1 cellular context compared by ENCODE assay signal in the genomic region with DNA sequence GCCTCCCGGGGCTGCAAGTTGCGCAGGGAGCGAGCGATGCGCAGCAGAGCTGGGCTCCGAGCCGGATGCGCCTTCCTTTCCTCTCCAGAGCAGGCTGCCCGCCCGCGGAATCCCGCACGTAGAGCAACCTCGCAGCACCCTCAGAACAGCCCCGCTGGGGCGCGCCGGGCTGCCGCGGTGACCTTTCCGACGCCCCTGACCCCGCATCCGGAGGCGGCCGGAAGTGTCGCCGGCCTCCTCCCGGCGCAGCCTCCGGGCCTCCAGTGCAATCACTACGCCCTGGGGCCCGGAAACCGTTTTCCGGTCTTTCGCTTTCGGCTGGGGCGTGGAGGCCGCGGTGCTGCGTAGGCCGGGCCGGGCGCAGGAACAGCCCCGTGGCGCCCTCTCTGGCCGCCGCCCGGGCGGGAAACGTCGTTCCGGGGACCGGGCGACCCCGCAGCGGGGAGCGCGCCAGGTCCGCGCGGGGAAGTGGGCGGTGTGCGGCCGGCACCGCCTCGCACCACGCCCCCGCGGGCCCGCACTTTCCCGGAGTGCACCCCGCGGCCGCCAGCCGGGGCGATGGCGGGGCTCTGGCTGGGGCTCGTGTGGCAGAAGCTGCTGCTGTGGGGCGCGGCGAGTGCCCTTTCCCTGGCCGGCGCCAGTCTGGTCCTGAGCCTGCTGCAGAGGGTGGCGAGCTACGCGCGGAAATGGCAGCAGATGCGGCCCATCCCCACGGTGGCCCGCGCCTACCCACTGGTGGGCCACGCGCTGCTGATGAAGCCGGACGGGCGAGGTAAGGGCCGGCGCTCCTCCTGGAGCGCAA.
TF ChIP-seq lines count a peak whose summit lies in the region.

A gene (plus strand): TSS at position 302 of the 802 bp plus-strand sequence. CDS start 257 bp downstream, at position 559.

TF ChIP-seq in HepG2, 621 proteins besides CTCF, POLR2A, EP300 and RAD21 (continued from another document and continues in another):
- TF ChIP-seq ZZZ3 (CRISPR knock-in tag; IDR thresholded peaks at IDR 0.05; ENCODE audit: borderline replicate concordance) (no peak; the same call in 1 of the 2 replicates), ZMAT3 (CRISPR knock-in tag; conservative IDR thresholded peaks at IDR 0.05) (no peak; the same call in 1 of the 2 replicates), ARNT2 (CRISPR knock-in tag; IDR thresholded peaks at IDR 0.05; ENCODE audit: low read depth) (peak; percentile 86), ZNF510 (CRISPR knock-in tag; IDR thresholded peaks at IDR 0.05; ENCODE audit: low read depth) (no peak), KDM5A (IDR thresholded peaks at IDR 0.05; ENCODE audit: borderline replicate concordance, low read length) (peak; percentile 46; the same call in 1 of the 2 replicates), AHR (CRISPR knock-in tag; IDR thresholded peaks at IDR 0.05) (no peak), HDAC1 (CRISPR knock-in tag; IDR thresholded peaks at IDR 0.05) (peak; percentile 83), ZNF350 (CRISPR knock-in tag; IDR thresholded peaks at IDR 0.05; ENCODE audit: borderline replicate concordance, low read depth) (0 out of 2 replicates have a peak, but pooled peaks have one; percentile 52), GPN1 (CRISPR knock-in tag; IDR thresholded peaks at IDR 0.05; ENCODE audit: borderline replicate concordance) (no peak), NR3C1 (CRISPR knock-in tag; IDR thresholded peaks at IDR 0.05) (no peak), ZNF772 (CRISPR knock-in tag; IDR thresholded peaks at IDR 0.05) (peak; percentile 86), ARNTL (CRISPR knock-in tag; IDR thresholded peaks at IDR 0.05) (peak; percentile 53; the same call in 1 of the 2 replicates), ZNF788 (CRISPR knock-in tag; IDR thresholded peaks at IDR 0.05; ENCODE audit: borderline replicate concordance) (peak; percentile 86), ZNF136 (CRISPR knock-in tag; IDR thresholded peaks at IDR 0.05; ENCODE audit: low read depth) (0 out of 2 replicates have a peak, but pooled peaks have one; percentile 39), GATA4 (IDR thresholded peaks at IDR 0.05; ENCODE audit: borderline replicate concordance, low read depth) (no peak), ZNF331 (CRISPR knock-in tag; IDR thresholded peaks at IDR 0.05) (peak; percentile 73), PRPF4 (IDR thresholded peaks at IDR 0.05; ENCODE audit: low read depth, low read length, poor library complexity, severe bottlenecking) (no peak), MEF2D (CRISPR knock-in tag; IDR thresholded peaks at IDR 0.05) (no peak; the same call in 1 of the 2 replicates), ZSCAN12 (CRISPR knock-in tag; IDR thresholded peaks at IDR 0.05) (no peak; the same call in 1 of the 2 replicates), MED13 (CRISPR knock-in tag; IDR thresholded peaks at IDR 0.05) (no peak), SRSF9 (IDR thresholded peaks at IDR 0.05; ENCODE audit: borderline replicate concordance, insufficient read depth, low read depth, low read length, poor library complexity, severe bottlenecking) (no peak), NONO (IDR thresholded peaks at IDR 0.05) (no peak), NONO (CRISPR knock-in tag; conservative IDR thresholded peaks at IDR 0.05) (peak; percentile 7; the same call in 1 of the 2 replicates), SP5 (CRISPR knock-in tag; IDR thresholded peaks at IDR 0.05; ENCODE audit: borderline replicate concordance, low read depth) (no peak), MTA1 (CRISPR knock-in tag; IDR thresholded peaks at IDR 0.05; ENCODE audit: borderline replicate concordance) (peak; percentile 33; the same call in 1 of the 2 replicates), HDAC6 (IDR thresholded peaks at IDR 0.05; ENCODE audit: low read depth, low read length) (no peak), ZNF547 (CRISPR knock-in tag; IDR thresholded peaks at IDR 0.05) (no peak), FOXP1 (IDR thresholded peaks at IDR 0.05) (no peak), FOXP1 (CRISPR knock-in tag; IDR thresholded peaks at IDR 0.05) (0 out of 2 replicates have a peak, but pooled peaks have one; percentile 12), AKAP8 (CRISPR knock-in tag; IDR thresholded peaks at IDR 0.05) (no peak), ZBTB38 (CRISPR knock-in tag; IDR thresholded peaks at IDR 0.05) (peak; percentile 12; the same call in 1 of the 2 replicates), ZNF367 (CRISPR knock-in tag; IDR thresholded peaks at IDR 0.05; ENCODE audit: borderline replicate concordance) (no peak), TOPORS (CRISPR knock-in tag; IDR thresholded peaks at IDR 0.05) (0 out of 2 replicates have a peak, but pooled peaks have one; percentile 20), CBX2 (IDR thresholded peaks at IDR 0.05; ENCODE audit: low read depth, low read length) (no peak), CBX2 (CRISPR knock-in tag; IDR thresholded peaks at IDR 0.05; ENCODE audit: low read depth) (peak; percentile 30; the same call in 1 of the 2 replicates), SMYD3 (CRISPR knock-in tag; IDR thresholded peaks at IDR 0.05) (no peak), RARG (CRISPR knock-in tag; IDR thresholded peaks at IDR 0.05; ENCODE audit: low read depth) (0 out of 2 replicates have a peak, but pooled peaks have one; percentile 53), ZNF335 (CRISPR knock-in tag; IDR thresholded peaks at IDR 0.05) (no peak), SMAD3 (CRISPR knock-in tag; IDR thresholded peaks at IDR 0.05) (peak; percentile 17; the same call in 1 of the 2 replicates), ZSCAN20 (CRISPR knock-in tag; IDR thresholded peaks at IDR 0.05; ENCODE audit: borderline replicate concordance) (peak; percentile 74; the same call in 1 of the 2 replicates), ZNF558 (CRISPR knock-in tag; IDR thresholded peaks at IDR 0.05; ENCODE audit: borderline replicate concordance) (peak; percentile 86; the same call in 1 of the 2 replicates), ZNF34 (CRISPR knock-in tag; IDR thresholded peaks at IDR 0.05; ENCODE audit: borderline replicate concordance) (no peak), GTF3A (CRISPR knock-in tag; conservative IDR thresholded peaks at IDR 0.05) (no peak), MAFG (CRISPR knock-in tag; IDR thresholded peaks at IDR 0.05) (no peak), ZFP37 (CRISPR knock-in tag; IDR thresholded peaks at IDR 0.05; ENCODE audit: borderline replicate concordance) (no peak), ZNF484 (CRISPR knock-in tag; IDR thresholded peaks at IDR 0.05; ENCODE audit: borderline replicate concordance, low read depth) (no peak)
- TF ChIP-seq, protein P1, sequence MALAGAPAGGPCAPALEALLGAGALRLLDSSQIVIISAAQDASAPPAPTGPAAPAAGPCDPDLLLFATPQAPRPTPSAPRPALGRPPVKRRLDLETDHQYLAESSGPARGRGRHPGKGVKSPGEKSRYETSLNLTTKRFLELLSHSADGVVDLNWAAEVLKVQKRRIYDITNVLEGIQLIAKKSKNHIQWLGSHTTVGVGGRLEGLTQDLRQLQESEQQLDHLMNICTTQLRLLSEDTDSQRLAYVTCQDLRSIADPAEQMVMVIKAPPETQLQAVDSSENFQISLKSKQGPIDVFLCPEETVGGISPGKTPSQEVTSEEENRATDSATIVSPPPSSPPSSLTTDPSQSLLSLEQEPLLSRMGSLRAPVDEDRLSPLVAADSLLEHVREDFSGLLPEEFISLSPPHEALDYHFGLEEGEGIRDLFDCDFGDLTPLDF (CRISPR knock-in tag; IDR thresholded peaks at IDR 0.05) = no peak; the same call in none of the 2 replicates
- TF ChIP-seq, protein P2, sequence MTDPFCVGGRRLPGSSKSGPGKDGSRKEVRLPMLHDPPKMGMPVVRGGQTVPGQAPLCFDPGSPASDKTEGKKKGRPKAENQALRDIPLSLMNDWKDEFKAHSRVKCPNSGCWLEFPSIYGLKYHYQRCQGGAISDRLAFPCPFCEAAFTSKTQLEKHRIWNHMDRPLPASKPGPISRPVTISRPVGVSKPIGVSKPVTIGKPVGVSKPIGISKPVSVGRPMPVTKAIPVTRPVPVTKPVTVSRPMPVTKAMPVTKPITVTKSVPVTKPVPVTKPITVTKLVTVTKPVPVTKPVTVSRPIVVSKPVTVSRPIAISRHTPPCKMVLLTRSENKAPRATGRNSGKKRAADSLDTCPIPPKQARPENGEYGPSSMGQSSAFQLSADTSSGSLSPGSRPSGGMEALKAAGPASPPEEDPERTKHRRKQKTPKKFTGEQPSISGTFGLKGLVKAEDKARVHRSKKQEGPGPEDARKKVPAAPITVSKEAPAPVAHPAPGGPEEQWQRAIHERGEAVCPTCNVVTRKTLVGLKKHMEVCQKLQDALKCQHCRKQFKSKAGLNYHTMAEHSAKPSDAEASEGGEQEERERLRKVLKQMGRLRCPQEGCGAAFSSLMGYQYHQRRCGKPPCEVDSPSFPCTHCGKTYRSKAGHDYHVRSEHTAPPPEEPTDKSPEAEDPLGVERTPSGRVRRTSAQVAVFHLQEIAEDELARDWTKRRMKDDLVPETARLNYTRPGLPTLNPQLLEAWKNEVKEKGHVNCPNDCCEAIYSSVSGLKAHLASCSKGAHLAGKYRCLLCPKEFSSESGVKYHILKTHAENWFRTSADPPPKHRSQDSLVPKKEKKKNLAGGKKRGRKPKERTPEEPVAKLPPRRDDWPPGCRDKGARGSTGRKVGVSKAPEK (CRISPR knock-in tag; IDR thresholded peaks at IDR 0.05; ENCODE audit: borderline replicate concordance) = no peak
- TF ChIP-seq, protein P3, sequence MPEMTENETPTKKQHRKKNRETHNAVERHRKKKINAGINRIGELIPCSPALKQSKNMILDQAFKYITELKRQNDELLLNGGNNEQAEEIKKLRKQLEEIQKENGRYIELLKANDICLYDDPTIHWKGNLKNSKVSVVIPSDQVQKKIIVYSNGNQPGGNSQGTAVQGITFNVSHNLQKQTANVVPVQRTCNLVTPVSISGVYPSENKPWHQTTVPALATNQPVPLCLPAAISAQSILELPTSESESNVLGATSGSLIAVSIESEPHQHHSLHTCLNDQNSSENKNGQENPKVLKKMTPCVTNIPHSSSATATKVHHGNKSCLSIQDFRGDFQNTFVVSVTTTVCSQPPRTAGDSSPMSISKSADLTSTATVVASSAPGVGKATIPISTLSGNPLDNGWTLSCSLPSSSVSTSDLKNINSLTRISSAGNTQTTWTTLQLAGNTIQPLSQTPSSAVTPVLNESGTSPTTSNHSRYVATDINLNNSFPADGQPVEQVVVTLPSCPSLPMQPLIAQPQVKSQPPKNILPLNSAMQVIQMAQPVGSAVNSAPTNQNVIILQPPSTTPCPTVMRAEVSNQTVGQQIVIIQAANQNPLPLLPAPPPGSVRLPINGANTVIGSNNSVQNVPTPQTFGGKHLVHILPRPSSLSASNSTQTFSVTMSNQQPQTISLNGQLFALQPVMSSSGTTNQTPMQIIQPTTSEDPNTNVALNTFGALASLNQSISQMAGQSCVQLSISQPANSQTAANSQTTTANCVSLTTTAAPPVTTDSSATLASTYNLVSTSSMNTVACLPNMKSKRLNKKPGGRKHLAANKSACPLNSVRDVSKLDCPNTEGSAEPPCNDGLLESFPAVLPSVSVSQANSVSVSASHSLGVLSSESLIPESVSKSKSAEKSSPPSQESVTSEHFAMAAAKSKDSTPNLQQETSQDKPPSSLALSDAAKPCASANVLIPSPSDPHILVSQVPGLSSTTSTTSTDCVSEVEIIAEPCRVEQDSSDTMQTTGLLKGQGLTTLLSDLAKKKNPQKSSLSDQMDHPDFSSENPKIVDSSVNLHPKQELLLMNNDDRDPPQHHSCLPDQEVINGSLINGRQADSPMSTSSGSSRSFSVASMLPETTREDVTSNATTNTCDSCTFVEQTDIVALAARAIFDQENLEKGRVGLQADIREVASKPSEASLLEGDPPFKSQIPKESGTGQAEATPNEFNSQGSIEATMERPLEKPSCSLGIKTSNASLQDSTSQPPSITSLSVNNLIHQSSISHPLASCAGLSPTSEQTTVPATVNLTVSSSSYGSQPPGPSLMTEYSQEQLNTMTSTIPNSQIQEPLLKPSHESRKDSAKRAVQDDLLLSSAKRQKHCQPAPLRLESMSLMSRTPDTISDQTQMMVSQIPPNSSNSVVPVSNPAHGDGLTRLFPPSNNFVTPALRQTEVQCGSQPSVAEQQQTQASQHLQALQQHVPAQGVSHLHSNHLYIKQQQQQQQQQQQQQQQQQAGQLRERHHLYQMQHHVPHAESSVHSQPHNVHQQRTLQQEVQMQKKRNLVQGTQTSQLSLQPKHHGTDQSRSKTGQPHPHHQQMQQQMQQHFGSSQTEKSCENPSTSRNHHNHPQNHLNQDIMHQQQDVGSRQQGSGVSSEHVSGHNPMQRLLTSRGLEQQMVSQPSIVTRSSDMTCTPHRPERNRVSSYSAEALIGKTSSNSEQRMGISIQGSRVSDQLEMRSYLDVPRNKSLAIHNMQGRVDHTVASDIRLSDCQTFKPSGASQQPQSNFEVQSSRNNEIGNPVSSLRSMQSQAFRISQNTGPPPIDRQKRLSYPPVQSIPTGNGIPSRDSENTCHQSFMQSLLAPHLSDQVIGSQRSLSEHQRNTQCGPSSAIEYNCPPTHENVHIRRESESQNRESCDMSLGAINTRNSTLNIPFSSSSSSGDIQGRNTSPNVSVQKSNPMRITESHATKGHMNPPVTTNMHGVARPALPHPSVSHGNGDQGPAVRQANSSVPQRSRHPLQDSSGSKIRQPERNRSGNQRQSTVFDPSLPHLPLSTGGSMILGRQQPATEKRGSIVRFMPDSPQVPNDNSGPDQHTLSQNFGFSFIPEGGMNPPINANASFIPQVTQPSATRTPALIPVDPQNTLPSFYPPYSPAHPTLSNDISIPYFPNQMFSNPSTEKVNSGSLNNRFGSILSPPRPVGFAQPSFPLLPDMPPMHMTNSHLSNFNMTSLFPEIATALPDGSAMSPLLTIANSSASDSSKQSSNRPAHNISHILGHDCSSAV (CRISPR knock-in tag; IDR thresholded peaks at IDR 0.05; ENCODE audit: borderline replicate concordance) = no peak
- TF ChIP-seq, protein P4, sequence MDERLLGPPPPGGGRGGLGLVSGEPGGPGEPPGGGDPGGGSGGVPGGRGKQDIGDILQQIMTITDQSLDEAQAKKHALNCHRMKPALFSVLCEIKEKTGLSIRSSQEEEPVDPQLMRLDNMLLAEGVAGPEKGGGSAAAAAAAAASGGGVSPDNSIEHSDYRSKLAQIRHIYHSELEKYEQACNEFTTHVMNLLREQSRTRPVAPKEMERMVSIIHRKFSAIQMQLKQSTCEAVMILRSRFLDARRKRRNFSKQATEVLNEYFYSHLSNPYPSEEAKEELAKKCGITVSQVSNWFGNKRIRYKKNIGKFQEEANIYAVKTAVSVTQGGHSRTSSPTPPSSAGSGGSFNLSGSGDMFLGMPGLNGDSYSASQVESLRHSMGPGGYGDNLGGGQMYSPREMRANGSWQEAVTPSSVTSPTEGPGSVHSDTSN (CRISPR knock-in tag; IDR thresholded peaks at IDR 0.05) = no peak
- TF ChIP-seq, protein P5, sequence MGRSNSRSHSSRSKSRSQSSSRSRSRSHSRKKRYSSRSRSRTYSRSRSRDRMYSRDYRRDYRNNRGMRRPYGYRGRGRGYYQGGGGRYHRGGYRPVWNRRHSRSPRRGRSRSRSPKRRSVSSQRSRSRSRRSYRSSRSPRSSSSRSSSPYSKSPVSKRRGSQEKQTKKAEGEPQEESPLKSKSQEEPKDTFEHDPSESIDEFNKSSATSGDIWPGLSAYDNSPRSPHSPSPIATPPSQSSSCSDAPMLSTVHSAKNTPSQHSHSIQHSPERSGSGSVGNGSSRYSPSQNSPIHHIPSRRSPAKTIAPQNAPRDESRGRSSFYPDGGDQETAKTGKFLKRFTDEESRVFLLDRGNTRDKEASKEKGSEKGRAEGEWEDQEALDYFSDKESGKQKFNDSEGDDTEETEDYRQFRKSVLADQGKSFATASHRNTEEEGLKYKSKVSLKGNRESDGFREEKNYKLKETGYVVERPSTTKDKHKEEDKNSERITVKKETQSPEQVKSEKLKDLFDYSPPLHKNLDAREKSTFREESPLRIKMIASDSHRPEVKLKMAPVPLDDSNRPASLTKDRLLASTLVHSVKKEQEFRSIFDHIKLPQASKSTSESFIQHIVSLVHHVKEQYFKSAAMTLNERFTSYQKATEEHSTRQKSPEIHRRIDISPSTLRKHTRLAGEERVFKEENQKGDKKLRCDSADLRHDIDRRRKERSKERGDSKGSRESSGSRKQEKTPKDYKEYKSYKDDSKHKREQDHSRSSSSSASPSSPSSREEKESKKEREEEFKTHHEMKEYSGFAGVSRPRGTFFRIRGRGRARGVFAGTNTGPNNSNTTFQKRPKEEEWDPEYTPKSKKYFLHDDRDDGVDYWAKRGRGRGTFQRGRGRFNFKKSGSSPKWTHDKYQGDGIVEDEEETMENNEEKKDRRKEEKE (IDR thresholded peaks at IDR 0.05) = no peak
